22 cellular contexts compared by ENCODE assay signal in genomic region chr20:50433001-50433400, GRCh38.
DNase-seq lines count a peak whose midpoint lies in the region; ATAC-seq, FAIRE-seq and TF ChIP-seq lines count a peak whose summit lies in the region.
"Had no signal": no experiment of that assay in that cellular context is flagged by ENCODE, and none has a peak within 500 bp of the region (broad histone marks: within the 10 kb centered on the region; RNA-seq: fewer than 3 reads in every experiment).

No MANE protein-coding gene starts in this region.

- H3K4me3 ChIP-seq in HepG2 (replicated peaks in 1 of 3; ENCODE audit: insufficient read depth in 1 of 3, low read depth in 2 of 3, low read length in 3 of 3), result no peak overlapping the region
- no peak overlapping the region for H3K4me3 ChIP-seq in right lobe of liver
- H3K4me3 ChIP-seq in H1 (ENCODE audit: extremely low read depth in 1 of 4, insufficient read depth in 2 of 4, low read depth in 3 of 4, low read length in 4 of 4), result no peak overlapping the region
- no peak overlapping the region for H3K4me3 ChIP-seq in neuronal stem cell (ENCODE audit: low read length in 2 of 2)

- H3K9me3 ChIP-seq in HepG2 (ENCODE audit: low read length) (no peaks in the 10 kb centered on the region), right lobe of liver (no peaks in the 10 kb centered on the region), H1 (ENCODE audit: insufficient read depth in 2 of 2, low read depth in 1 of 2, low read length in 1 of 2) (no peaks in the 10 kb centered on the region), neuronal stem cell (replicated peaks in 1 of 2; ENCODE audit: control insufficient read depth in 2 of 2, insufficient read depth in 1 of 2, low read depth in 1 of 2, low read length in 2 of 2) (no peaks in the 10 kb centered on the region)

- no peak for TF ChIP-seq POLR2A in HepG2 (IDR thresholded peaks at IDR 0.05; ENCODE audit: insufficient read depth in 1 of 2, low read depth in 2 of 2, low read length in 2 of 2)
- no peak for TF ChIP-seq POLR2A in right lobe of liver (IDR thresholded peaks at IDR 0.05)
- TF ChIP-seq POLR2A in H1 (IDR thresholded peaks at IDR 0.05; ENCODE audit: control extremely low read depth in 1 of 2, low read depth in 2 of 2, low read length in 2 of 2), result no peak
- TF ChIP-seq POLR2A in H54 (IDR thresholded peaks at IDR 0.05; ENCODE audit: low read depth, low read length), result no peak

- H3K36me3 ChIP-seq in HepG2 (replicated peaks in 1 of 2; ENCODE audit: control insufficient read depth in 1 of 2, insufficient read depth in 2 of 2, low read length in 2 of 2) (no peaks in the 10 kb centered on the region), right lobe of liver (no peaks in the 10 kb centered on the region), H1 (ENCODE audit: control insufficient read depth in 2 of 4, insufficient read depth in 4 of 4, low read length in 3 of 4) (no peaks in the 10 kb centered on the region), neuronal stem cell (replicated peaks in 1 of 2; ENCODE audit: control insufficient read depth in 2 of 2, insufficient read depth in 2 of 2, low read length in 2 of 2) (no peaks in the 10 kb centered on the region)

- no peaks in the 10 kb centered on the region for H3K79me1 ChIP-seq in H1 (ENCODE audit: low read depth, low read length)
- H3K79me1 ChIP-seq in neuronal stem cell (ENCODE audit: low read depth, low read length), result no peaks in the 10 kb centered on the region

- H4K5ac ChIP-seq in H1 (ENCODE audit: insufficient read length, low read depth, low read length), result no peak overlapping the region

- H2BK120ac ChIP-seq in H1 (replicated peaks; ENCODE audit: low read depth, low read length) (peak overlapping the region; percentile 85), neuronal stem cell (ENCODE audit: low read depth, low read length) (no peak overlapping the region)

- no peaks in the 10 kb centered on the region for H3K23me2 ChIP-seq in H1 (ENCODE audit: low read depth, low read length)

- H3K27ac ChIP-seq in HepG2 (ENCODE audit: extremely low read length, insufficient read depth, low read length) (no peak overlapping the region), right lobe of liver (no peak overlapping the region), H1 (ENCODE audit: low read depth, low read length) (no peak overlapping the region), neuronal stem cell (replicated peaks; ENCODE audit: low read length) (no peak overlapping the region)
- H3K27ac ChIP-seq: 22Rv1 had no signal

- H3K27me3 ChIP-seq in HepG2 (ENCODE audit: control insufficient read depth in 1 of 2, insufficient read depth in 2 of 2, low read length in 2 of 2) (no peaks in the 10 kb centered on the region; a peak in 1 of 5 replicates), right lobe of liver (no peaks in the 10 kb centered on the region), H1 (replicated peaks in 1 of 4; ENCODE audit: control insufficient read depth in 3 of 4, extremely low read depth in 1 of 4, insufficient read depth in 3 of 4, low read length in 3 of 4) (no peaks in the 10 kb centered on the region), neuronal stem cell (ENCODE audit: control insufficient read depth in 3 of 3, insufficient read depth in 3 of 3, low read depth in 1 of 3, low read length in 3 of 3) (peaks cover 0 to 5% (median 0%) of the 10 kb centered on the region in 3 experiments)

- H3K79me2 ChIP-seq in HepG2 (ENCODE audit: insufficient read depth, low read length), result no peaks in the 10 kb centered on the region
- H3K79me2 ChIP-seq in H1 (ENCODE audit: control insufficient read depth in 1 of 2, insufficient read depth in 2 of 2, low read length in 2 of 2), result no peaks in the 10 kb centered on the region

- no peak overlapping the region for H2AFZ ChIP-seq in HepG2 (ENCODE audit: low read length)
- H2AFZ ChIP-seq in H1 (ENCODE audit: low read length), result no peak overlapping the region
- no peak overlapping the region for H2AFZ ChIP-seq in neuronal stem cell (ENCODE audit: low read length)

- H2BK12ac ChIP-seq in H1 (ENCODE audit: low read depth, low read length) (peak overlapping the region; percentile 80; the same call in 1 of the 2 replicates), neuronal stem cell (ENCODE audit: low read length) (peak overlapping the region; percentile 48)

- in situ Hi-C loops in HepG2 (cut with HindIII; ENCODE audit: extremely low pct_ligation_motif_present, low pct_unique_long_range_greater_than_20kb), result no loop called here

- H2BK20ac ChIP-seq in H1 (ENCODE audit: low read length), result peak overlapping the region; percentile 11; the same call in 1 of the 2 replicates

- H3K4ac ChIP-seq in H1 (replicated peaks; ENCODE audit: insufficient read length, low read depth, low read length) (no peak overlapping the region), neuronal stem cell (ENCODE audit: low read length) (no peak overlapping the region)

- H2AK5ac ChIP-seq in H1 (ENCODE audit: low read depth, low read length) (no peak overlapping the region), neuronal stem cell (ENCODE audit: low read depth, low read length) (no peak overlapping the region)

- CTCF ChIA-PET in HepG2 (lab: Yijun Ruan, JAX; ENCODE audit: low intra/inter-chr PET ratio, low total read pairs) (interaction anchor here (1.0 kb wide), 1 partner anchor 246 kb away, joined by 3 read pairs; no protein-coding TSS in a partner anchor), H1 (lab: Charles Lee; ENCODE audit: partially characterized antibody) (interaction anchor here (0.7 to 1.2 kb wide), 11 partner anchors 11 to 254 kb away, joined by 3 to 6 read pairs (median 3); partner anchors contain the start of gene CEBPB)

- no peak overlapping the region; the same call in 1 of the 2 replicates for H3K4me2 ChIP-seq in HepG2 (ENCODE audit: low read depth, low read length)
- no peak overlapping the region for H3K4me2 ChIP-seq in H1 (ENCODE audit: insufficient read depth in 1 of 2, low read depth in 2 of 2, low read length in 2 of 2)
- H3K4me2 ChIP-seq in neuronal stem cell (ENCODE audit: insufficient read depth, low read length, poor library complexity, severe bottlenecking), result no peak overlapping the region

- H2BK15ac ChIP-seq in H1 (ENCODE audit: low read length) (0 out of 2 replicates have a peak overlapping the region, but pooled peaks have one; percentile 46), neuronal stem cell (ENCODE audit: low read length) (peak overlapping the region; percentile 7)

- H3K14ac ChIP-seq in H1 (ENCODE audit: insufficient read length) (no peak overlapping the region), neuronal stem cell (ENCODE audit: low read length) (no peak overlapping the region)

- TF ChIP-seq CTCF in HepG2 (CRISPR knock-in tag; IDR thresholded peaks at IDR 0.05) (no peak), right lobe of liver (IDR thresholded peaks at IDR 0.05) (no peak), H1 (IDR thresholded peaks at IDR 0.05; ENCODE audit: control extremely low read depth in 1 of 3, insufficient read depth in 1 of 3, low read depth in 1 of 3, low read length in 3 of 3) (no peak)

- TF ChIP-seq EP300 in HepG2 (IDR thresholded peaks at IDR 0.05; ENCODE audit: low read depth in 2 of 2, low read length in 2 of 2) (no peak), HepG2 (CRISPR knock-in tag; IDR thresholded peaks at IDR 0.05; ENCODE audit: borderline replicate concordance) (no peak), H1 (IDR thresholded peaks at IDR 0.05; ENCODE audit: borderline replicate concordance in 1 of 2, low read depth in 2 of 2, low read length in 2 of 2) (no peak)

- FAIRE-seq in HepG2 (lab: Jason Lieb, UNC) (no peak), H1 (lab: Jason Lieb, UNC) (no peak), H54 (lab: Jason Lieb, UNC) (no peak)
- FAIRE-seq: G401.6, GM12892, GM18507 had no signal

- DNase-seq in HepG2 (ENCODE audit: low spot score), result no peak
- no peak for DNase-seq in right lobe of liver
- DNase-seq in H1 (ENCODE audit: low read depth in 1 of 2, low spot score in 2 of 2), result no peak
- no peak for DNase-seq in neuronal stem cell (ENCODE audit: low spot score)
- no peak for DNase-seq in H54 (ENCODE audit: insufficient read length, low spot score)
- DNase-seq in NAMALWA (ENCODE audit: low spot score), result no peak
- DNase-seq in activated naive CD4-positive, alpha-beta T cell treated with Interleukin-2 at 50 U/mL for 16 hours, result no peak
- DNase-seq: AML-193; C1 segment of cervical spinal cord; CD8-positive, alpha-beta T cell; GOT3; NCI-H1092 treated with DMSO at 0.1 percent for 48 hours; NCI-H2029 treated with DMSO at 0.1 percent for 48 hours; NCI-H226; NCI-H510A treated with DMSO at 0.1 percent for 48 hours; NCI-H748 treated with DMSO at 0.1 percent for 48 hours had no signal

- H3K56ac ChIP-seq in H1 (replicated peaks; ENCODE audit: insufficient read length, low read depth, low read length), result no peak overlapping the region

- 86% methylated on average over 3 of the region's 3 CpGs for WGBS in HepG2 (ENCODE audit: low lambda C conversion rate)
- WGBS in right lobe of liver (ENCODE audit: insufficient coverage, low coverage, low lambda C conversion rate, missing lambda C conversion rate), result 96% methylated on average over 2 of the region's 3 CpGs
- WGBS in H1 (ENCODE audit: extremely low coverage in 1 of 2, insufficient coverage in 1 of 2, insufficient read length in 1 of 2, insufficient replicate concordance in 2 of 2, low coverage in 1 of 2, low lambda C conversion rate in 2 of 2, missing lambda C conversion rate in 1 of 2), 2 experiments, result 98% methylated on average over 3 of the region's 3 CpGs; no CpG with 5 or more reads in 1 of the 2 experiments
- no CpG with 5 or more reads among the region's 3 CpGs for WGBS in neuronal stem cell (ENCODE audit: extremely low coverage in 2 of 2, insufficient read length in 2 of 2, insufficient replicate concordance in 1 of 2), 2 donors

- BruUV-seq in HepG2 (replicated peaks; lab: Mats Ljungman, UMichigan), result no TSS peak

- H3K4me1 ChIP-seq in HepG2 (ENCODE audit: insufficient read depth, low read length), result peaks cover 85% of the 10 kb centered on the region
- H3K4me1 ChIP-seq in right lobe of liver, result no peaks in the 10 kb centered on the region
- H3K4me1 ChIP-seq in H1 (replicated peaks in 1 of 4; ENCODE audit: control insufficient read depth in 3 of 4, insufficient read depth in 4 of 4, low read length in 3 of 4), result peaks cover 0 to 14% (median 1%) of the 10 kb centered on the region in 4 experiments; a peak in 6 of 7 replicates
- peaks cover 2 to 3% of the 10 kb centered on the region in 2 donors for H3K4me1 ChIP-seq in neuronal stem cell (ENCODE audit: control insufficient read depth in 2 of 2, insufficient read depth in 1 of 2, low read depth in 1 of 2, low read length in 2 of 2)

- H2BK5ac ChIP-seq in H1 (ENCODE audit: low read depth, low read length) (peak overlapping the region; percentile 24; the same call in 1 of the 2 replicates), neuronal stem cell (ENCODE audit: low read length) (no peak overlapping the region)

- H4K8ac ChIP-seq in H1 (ENCODE audit: extremely low read depth, insufficient read depth, low read length) (no peak overlapping the region), neuronal stem cell (ENCODE audit: low read depth, low read length) (no peak overlapping the region)

- H4K91ac ChIP-seq in H1 (replicated peaks; ENCODE audit: insufficient read length, low read length) (peak overlapping the region; percentile 2), neuronal stem cell (ENCODE audit: low read depth, low read length, poor library complexity) (no peak overlapping the region)

- no peak for TF ChIP-seq RAD21 in HepG2 (CRISPR knock-in tag; IDR thresholded peaks at IDR 0.05)
- TF ChIP-seq RAD21 in H1 (IDR thresholded peaks at IDR 0.05 in 1 of 2, conservative IDR thresholded peaks at IDR 0.05 in 1 of 2; ENCODE audit: low read depth in 2 of 2, low read length in 2 of 2), result no peak

- ATAC-seq in HepG2 (no peak), right lobe of liver (no peak), HG03108 (IDR thresholded peaks at IDR 0.05; ENCODE audit: unreplicated experiment) (no peak)
- ATAC-seq: CD8-positive, alpha-beta T cell; SK-N-SH treated with all-trans-retinoic acid at 6 μM for 48 hours had no signal

- H3K23ac ChIP-seq in H1 (ENCODE audit: insufficient read length), result no peak overlapping the region
- H3K23ac ChIP-seq in neuronal stem cell (ENCODE audit: low read depth, low read length, poor library complexity), result no peak overlapping the region

- H4K20me1 ChIP-seq in HepG2 (ENCODE audit: insufficient read depth, low read length) (no peaks in the 10 kb centered on the region), H1 (replicated peaks in 1 of 2; ENCODE audit: control insufficient read depth in 1 of 2, insufficient read depth in 2 of 2, low read length in 2 of 2) (no peaks in the 10 kb centered on the region)

- H3K9ac ChIP-seq in HepG2 (ENCODE audit: insufficient read depth, low read depth, low read length) (peak overlapping the region; percentile 14; the same call in 1 of the 2 replicates), H1 (replicated peaks in 1 of 4; ENCODE audit: extremely low read depth in 1 of 4, low read depth in 3 of 4, low read length in 3 of 4) (no peak overlapping the region; a peak in 1 of 7 replicates), neuronal stem cell (ENCODE audit: low read depth, low read length, poor library complexity) (no peak overlapping the region)

- intact Hi-C loops in HepG2 (cut with micrococcal nuclease; ENCODE audit: unreplicated experiment) (loop anchor here (1.0 kb wide), 1 partner anchor 18 kb away; no protein-coding TSS in a partner anchor), right lobe of liver (cut with DNase I) (no loop called here)

- H3K18ac ChIP-seq in H1 (ENCODE audit: extremely low read depth, low read length) (no peak overlapping the region), neuronal stem cell (ENCODE audit: low read length) (no peak overlapping the region)

- POLR2A ChIA-PET in HepG2 (lab: Yijun Ruan, JAX), result interaction anchor here (0.9 to 4.3 kb wide), 11 partner anchors 8 to 243 kb away, joined by 3 to 29 read pairs (median 4); no protein-coding TSS in a partner anchor
- POLR2A ChIA-PET in H1 (lab: Charles Lee; ENCODE audit: partially characterized antibody), result interaction anchor here (1.1 to 1.2 kb wide), 3 partner anchors 10 to 20 kb away, joined by 3 read pairs; no protein-coding TSS in a partner anchor
